10 cellular contexts compared by ENCODE assay signal in the genomic region with DNA sequence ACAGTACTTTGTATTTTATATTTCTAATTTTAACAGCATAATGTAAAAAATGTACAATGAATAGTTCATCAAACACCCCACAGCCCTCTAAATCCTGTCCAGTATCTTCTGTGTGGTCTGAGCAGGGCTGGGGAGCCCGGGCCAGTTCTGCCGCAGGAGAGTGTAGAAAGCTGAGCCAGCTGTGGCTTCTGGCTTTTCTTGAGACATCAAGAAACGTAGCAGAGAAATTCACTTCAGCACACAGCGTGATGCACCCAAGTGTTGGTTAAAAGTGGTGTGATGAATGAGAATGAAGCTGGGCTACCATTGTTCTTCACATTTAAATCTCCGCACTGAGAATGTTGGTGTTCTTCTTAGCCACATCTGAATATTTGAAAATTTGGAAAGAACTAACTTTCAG. TPM values are rescaled to one million over a fixed set of nuclear protein-coding genes. Genes with fewer than 3 reads are reported as not detected.
DNase-seq lines count a peak whose midpoint lies in the region; ATAC-seq and TF ChIP-seq lines count a peak whose summit lies in the region.
"Had no signal": no experiment of that assay in that cellular context is flagged by ENCODE, and none has a peak within 500 bp of the region (broad histone marks: within the 10 kb centered on the region; RNA-seq: fewer than 3 reads in every experiment).

No MANE protein-coding gene starts in this region.

- H3K27ac Mint-ChIP-seq in stimulated activated effector memory CD8-positive, alpha-beta T cell treated with anti-CD3 and anti-CD28 coated beads, Interleukin-12 subunit alpha, Interleukin-12 subunit beta, amount 100 ng/mL, for 72 hours = no peak overlapping the region
- H3K27ac Mint-ChIP-seq: immature natural killer cell had no signal

- H3K4me1 ChIP-seq in MM.1S (ENCODE audit: low read length) = peaks cover 35% of the 10 kb centered on the region
- H3K4me1 ChIP-seq in breast epithelium = peaks cover 4 to 8% of the 10 kb centered on the region in 2 donors
- H3K4me1 ChIP-seq in iPS-20b (ENCODE audit: insufficient read depth, low read length) = peaks cover 9% of the 10 kb centered on the region; the same call in 1 of the 2 replicates

- peaks cover 31% of the 10 kb centered on the region for H3F3A ChIP-seq in MM.1S (ENCODE audit: insufficient read depth, low read length)

- peak overlapping the region; percentile 92 for H3K27ac ChIP-seq in MM.1S (ENCODE audit: low read length)
- H3K27ac ChIP-seq in breast epithelium = peak overlapping the region; percentile 51 to 76
- no peak overlapping the region for H3K27ac ChIP-seq in iPS-20b (ENCODE audit: low read length)
- peak overlapping the region in 14 of 21 experiments; percentile 9 to 65 (median 41) for H3K27ac ChIP-seq in skin epidermis

- H2AFZ ChIP-seq in MM.1S (ENCODE audit: low read length) = peak overlapping the region; percentile 52

- no peak overlapping the region for H3K4me3 Mint-ChIP-seq in stimulated activated effector memory CD8-positive, alpha-beta T cell treated with anti-CD3 and anti-CD28 coated beads, Interleukin-12 subunit alpha, Interleukin-12 subunit beta, amount 100 ng/mL, for 72 hours
- H3K4me3 Mint-ChIP-seq: immature natural killer cell had no signal

- H3K9me3 ChIP-seq in MM.1S (replicated peaks; ENCODE audit: insufficient read depth, low read length) = no peaks in the 10 kb centered on the region
- no peaks in the 10 kb centered on the region for H3K9me3 ChIP-seq in breast epithelium
- no peaks in the 10 kb centered on the region for H3K9me3 ChIP-seq in iPS-20b (ENCODE audit: insufficient read depth, low read depth, low read length)

- H3K9ac ChIP-seq in MM.1S (ENCODE audit: low read length) = peak overlapping the region; percentile 56
- H3K9ac ChIP-seq in iPS-20b (ENCODE audit: low read depth, low read length) = peak overlapping the region; percentile 38; the same call in 1 of the 2 replicates

- peak; percentile 80 for DNase-seq in MM.1S
- DNase-seq in breast epithelium (ENCODE audit: low spot score in 2 of 2) = no peak
- no peak for DNase-seq in stimulated activated effector memory CD8-positive, alpha-beta T cell treated with anti-CD3 and anti-CD28 coated beads, Interleukin-12 subunit alpha, Interleukin-12 subunit beta, amount 100 ng/mL, for 72 hours (ENCODE audit: low spot score in 2 of 2)
- DNase-seq in mesenteric fat pad (ENCODE audit: low spot score) = no peak
- DNase-seq in ureter (ENCODE audit: low spot score) = no peak
- DNase-seq: immature natural killer cell, NCI-H1930 had no signal

- no peaks in the 10 kb centered on the region for H3K9me3 Mint-ChIP-seq in stimulated activated effector memory CD8-positive, alpha-beta T cell treated with anti-CD3 and anti-CD28 coated beads, Interleukin-12 subunit alpha, Interleukin-12 subunit beta, amount 100 ng/mL, for 72 hours

- H3K36me3 Mint-ChIP-seq in stimulated activated effector memory CD8-positive, alpha-beta T cell treated with anti-CD3 and anti-CD28 coated beads, Interleukin-12 subunit alpha, Interleukin-12 subunit beta, amount 100 ng/mL, for 72 hours = no peaks in the 10 kb centered on the region
- H3K36me3 Mint-ChIP-seq: immature natural killer cell had no signal

- no peaks in the 10 kb centered on the region for H4K20me1 ChIP-seq in MM.1S (ENCODE audit: insufficient read depth, low read length)

- no peaks in the 10 kb centered on the region for H3K36me3 ChIP-seq in MM.1S (replicated peaks; ENCODE audit: insufficient read depth, low read length)
- H3K36me3 ChIP-seq in breast epithelium = no peaks in the 10 kb centered on the region
- H3K36me3 ChIP-seq in iPS-20b (ENCODE audit: insufficient read depth, low read depth, low read length) = no peaks in the 10 kb centered on the region

- H3K4me3 ChIP-seq in MM.1S (ENCODE audit: low read length) = peak overlapping the region; percentile 30
- peak overlapping the region in 1 of 3 donors; percentile 39 for H3K4me3 ChIP-seq in breast epithelium
- H3K4me3 ChIP-seq in iPS-20b (ENCODE audit: low read length) = peak overlapping the region; percentile 44; the same call in 1 of the 2 replicates
- no peak overlapping the region for H3K4me3 ChIP-seq in skin epidermis

- no peak for TF ChIP-seq POLR2A in breast epithelium (IDR thresholded peaks at IDR 0.05)

- ATAC-seq in GM19395 (IDR thresholded peaks at IDR 0.05; ENCODE audit: unreplicated experiment) = no peak
- no peak for ATAC-seq in stimulated activated effector memory CD8-positive, alpha-beta T cell treated with anti-CD3 and anti-CD28 coated beads, Interleukin-12 subunit alpha, Interleukin-12 subunit beta, amount 100 ng/mL, for 72 hours

- TF ChIP-seq CTCF in MM.1S (IDR thresholded peaks at IDR 0.05; ENCODE audit: low read length) = no peak
- TF ChIP-seq CTCF in breast epithelium (IDR thresholded peaks at IDR 0.05) = no peak

- H3K4me1 Mint-ChIP-seq in stimulated activated effector memory CD8-positive, alpha-beta T cell treated with anti-CD3 and anti-CD28 coated beads, Interleukin-12 subunit alpha, Interleukin-12 subunit beta, amount 100 ng/mL, for 72 hours = no peaks in the 10 kb centered on the region

- H3K27me3 ChIP-seq in MM.1S (replicated peaks; ENCODE audit: insufficient read depth, low read length) (no peaks in the 10 kb centered on the region), breast epithelium (no peaks in the 10 kb centered on the region), iPS-20b (ENCODE audit: insufficient read depth, low read length) (no peaks in the 10 kb centered on the region)

- no peaks in the 10 kb centered on the region for H3K79me2 ChIP-seq in MM.1S (ENCODE audit: low read length)

- H3K9me2 ChIP-seq in MM.1S (replicated peaks; ENCODE audit: insufficient read depth, low read length) = no peaks in the 10 kb centered on the region

- peak overlapping the region; percentile 85 for H3K4me2 ChIP-seq in MM.1S (ENCODE audit: low read depth, low read length)

- intact Hi-C loops in breast epithelium (cut with DNase I; ENCODE audit: low total_unique reads) = no loop called here

RNA-seq across cellular contexts. Expression of a gene that starts 23.6 kb away (rescaled TPM):
- total RNA-seq in breast epithelium = 10 to 100 TPM; 16.2 to 52.0 (median 38.3) TPM
- total RNA-seq in mesenteric fat pad = 25.2 TPM
- total RNA-seq in ureter = 51.0 TPM

Comparison
In these comparisons a context has a peak if more than half of its experiments do, and no peak if none do; other contexts are left out.
1. H3K4me3 ChIP-seq: peak in MM.1S (single experiment) and iPS-20b (single experiment); none in skin epidermis (0 of 7).